In genomic region chr15:31023841-31024240, GRCh38 we compare ENCODE assay signal across 21 cellular contexts. TPM values are rescaled to one million over a fixed set of nuclear protein-coding genes. Genes with fewer than 3 reads are reported as not detected.
DNase-seq lines count a peak whose midpoint lies in the region; ATAC-seq and TF ChIP-seq lines count a peak whose summit lies in the region.
"Had no signal": no experiment of that assay in that cellular context is flagged by ENCODE, and none has a peak within 500 bp of the region (broad histone marks: within the 10 kb centered on the region; RNA-seq: fewer than 3 reads in every experiment).

No MANE protein-coding gene starts in this region.

- peak overlapping the region; percentile 28; the same call in 1 of the 2 replicates for H3K56ac ChIP-seq in IMR-90 (ENCODE audit: extremely low read depth, insufficient read depth, low read length)

- H2BK15ac ChIP-seq in IMR-90 (ENCODE audit: low read depth, low read length), result peak overlapping the region; percentile 93; the same call in 2 of the 3 replicates

- peak overlapping the region; percentile 90; the same call in 1 of the 2 replicates for H3K18ac ChIP-seq in IMR-90 (ENCODE audit: low read depth, low read length)

- dilution Hi-C loops in IMR-90 (cut with HindIII; ENCODE audit: low sequenced_read_pairs, unreplicated experiment), result no loop called here

- no peaks in the 10 kb centered on the region for H3K79me2 ChIP-seq in ACC112 (ENCODE audit: control insufficient read depth, insufficient read depth, low read length, unreplicated experiment)

- no peak for TF ChIP-seq POLR2A in IMR-90 (IDR thresholded peaks at IDR 0.05; ENCODE audit: low read depth, low read length)

- no peaks in the 10 kb centered on the region for H3K36me3 Mint-ChIP-seq in mesothelial cell of epicardium
- H3K36me3 Mint-ChIP-seq: CD8-positive, alpha-beta T cell had no signal

- H3K27me3 Mint-ChIP-seq in mesothelial cell of epicardium (ENCODE audit: low read depth), result no peaks in the 10 kb centered on the region

- peak overlapping the region; percentile 98 for H3K14ac ChIP-seq in IMR-90 (replicated peaks; ENCODE audit: low read depth, low read length)

- peaks cover 26% of the 10 kb centered on the region for H3K4me1 Mint-ChIP-seq in mesothelial cell of epicardium

- CTCF ChIA-PET in IMR-90 (lab: Yijun Ruan, JAX), result interaction anchor here (0.8 to 2.0 kb wide), 2 partner anchors 10 to 105 kb away, joined by 5 read pairs; no protein-coding TSS in a partner anchor

- peak overlapping the region; percentile 92 for H4K91ac ChIP-seq in IMR-90 (ENCODE audit: insufficient read depth, low read depth, low read length)

- no peak for TF ChIP-seq RAD21 in IMR-90 (IDR thresholded peaks at IDR 0.05; ENCODE audit: low read length)

- H3K9me3 Mint-ChIP-seq in mesothelial cell of epicardium, result no peaks in the 10 kb centered on the region
- H3K9me3 Mint-ChIP-seq: activated T-helper 2 cell treated with anti-CD3 and anti-CD28 coated beads, Interferon-gamma antibody, Interleukin-2, Interleukin-4, amounts not matched to agents 10 μg/mL and 5 μg/mL and 100 μg/mL, durations not matched to agents 14 hours and 24 hours and 36 hours; CD8-positive, alpha-beta T cell had no signal

- H2BK120ac ChIP-seq in IMR-90 (ENCODE audit: low read depth, low read length), result peak overlapping the region; percentile 97

- POLR2A ChIA-PET in IMR-90 (lab: Charles Lee; ENCODE audit: unreplicated experiment), result interaction anchor here (1.5 kb wide), 1 partner anchor 32 kb away, joined by 4 read pairs; the partner anchor contains the start of gene MTMR10

- intact Hi-C loops in IMR-90 (cut with micrococcal nuclease), result loop anchor here (1.0 kb wide), 1 partner anchor 9 kb away; no protein-coding TSS in a partner anchor

- DNase-seq in IMR-90, result peak; percentile 56
- peak; percentile 90 for DNase-seq in epithelial cell of esophagus (ENCODE audit: low read depth)
- no peak for DNase-seq in mesothelial cell of epicardium (ENCODE audit: low spot score in 2 of 2, unreplicated experiment in 2 of 2)
- no peak for DNase-seq in ecto neural progenitor cell (ENCODE audit: low spot score)
- DNase-seq in NCI-H510A treated with DMSO at 0.1 percent for 48 hours (lab: John Stamatoyannopoulos, UW), result no peak
- no peak for DNase-seq in NCI-H1105 treated with DMSO at 0.1 percent for 48 hours (lab: John Stamatoyannopoulos, UW)
- DNase-seq in activated CD8-positive, alpha-beta memory T cell treated with anti-CD3 and anti-CD28 coated beads, Interleukin-2, amount 50 U/mL, for 4 hours, result no peak
- DNase-seq: activated CD4-positive, alpha-beta T cell treated with anti-CD3 and anti-CD28 coated beads for 1 hour; CD8-positive, alpha-beta T cell; DMS79; effector memory CD4-positive, alpha-beta T cell; NCI-H187 treated with DMSO at 0.1 percent for 48 hours; NCI-H524 treated with DMSO at 0.1 percent for 48 hours; right cardiac atrium; stimulated activated naive CD8-positive, alpha-beta T cell treated with anti-CD3 and anti-CD28 coated beads, Interleukin-15, Interleukin-2, amounts not matched to agents 100 U/mL and 50 U/mL, for 24 hours; T-helper 9 cell; transverse colon had no signal

- H2AK5ac ChIP-seq in IMR-90 (ENCODE audit: low read depth, low read length), result peak overlapping the region; percentile 97

- no peaks in the 10 kb centered on the region for H3K36me3 ChIP-seq in ACC112 (ENCODE audit: insufficient read depth, low read length)
- H3K36me3 ChIP-seq in IMR-90 (ENCODE audit: control insufficient read depth, insufficient read depth, low read length), result no peaks in the 10 kb centered on the region
- H3K36me3 ChIP-seq: neutrophil, SJCRH30, transverse colon had no signal

- peak overlapping the region; percentile 84 for H2AK9ac ChIP-seq in IMR-90 (replicated peaks; ENCODE audit: low read depth, low read length, poor library complexity)

- H3K4me3 ChIP-seq in ACC112 (ENCODE audit: low read depth, low read length) (no peak overlapping the region), IMR-90 (ENCODE audit: insufficient read depth, low read depth, low read length) (no peak overlapping the region), epithelial cell of esophagus (ENCODE audit: low read length) (no peak overlapping the region)
- H3K4me3 ChIP-seq: SJCRH30, transverse colon had no signal

- H3K9me3 ChIP-seq in IMR-90 (ENCODE audit: control insufficient read depth, insufficient read depth, low read length), result no peaks in the 10 kb centered on the region
- H3K9me3 ChIP-seq: neutrophil, SJCRH30, transverse colon had no signal

- ATAC-seq in IMR-90 (ENCODE audit: low read depth), result no peak
- ATAC-seq: CD8-positive, alpha-beta T cell; stimulated activated naive CD8-positive, alpha-beta T cell treated with anti-CD3 and anti-CD28 coated beads, Interleukin-15, Interleukin-2, amounts not matched to agents 100 U/mL and 50 U/mL, for 24 hours had no signal

- peak overlapping the region; percentile 64 for H3K27ac ChIP-seq in ACC112 (ENCODE audit: low read depth, low read length)
- H3K27ac ChIP-seq in IMR-90 (ENCODE audit: insufficient read depth, low read length), result peak overlapping the region; percentile 61
- H3K27ac ChIP-seq: neutrophil, SJCRH30, transverse colon had no signal

- peaks cover 0 to 8% of the 10 kb centered on the region in 2 experiments; a peak in 1 of 4 replicates for H3K79me1 ChIP-seq in IMR-90 (ENCODE audit: low read depth in 1 of 2, low read length in 2 of 2)

- no peaks in the 10 kb centered on the region for H3K27me3 ChIP-seq in ACC112 (ENCODE audit: insufficient read depth, low read length)
- H3K27me3 ChIP-seq in IMR-90 (ENCODE audit: control insufficient read depth, insufficient read depth, low read length), result no peaks in the 10 kb centered on the region
- H3K27me3 ChIP-seq: SJCRH30, transverse colon had no signal

- BruUV-seq in IMR-90 (replicated peaks; lab: Mats Ljungman, UMichigan), result no TSS peak

- H3K27ac Mint-ChIP-seq in mesothelial cell of epicardium, result peak overlapping the region; percentile 93
- H3K27ac Mint-ChIP-seq: activated T-helper 2 cell treated with anti-CD3 and anti-CD28 coated beads, Interferon-gamma antibody, Interleukin-2, Interleukin-4, amounts not matched to agents 10 μg/mL and 5 μg/mL and 100 μg/mL, durations not matched to agents 14 hours and 24 hours and 36 hours; CD8-positive, alpha-beta T cell had no signal

- TF ChIP-seq CTCF in IMR-90 (conservative IDR thresholded peaks at IDR 0.05; ENCODE audit: low read depth, low read length), result no peak
- TF ChIP-seq CTCF in epithelial cell of esophagus (IDR thresholded peaks at IDR 0.05; ENCODE audit: insufficient read depth, low read depth, low read length, missing control alignments), result no peak
- no peak for TF ChIP-seq CTCF in mesothelial cell of epicardium (IDR thresholded peaks at IDR 0.05; ENCODE audit: unreplicated experiment)

- H3K4ac ChIP-seq in IMR-90 (ENCODE audit: low read depth, low read length), result peak overlapping the region; percentile 95

- in situ Hi-C loops in IMR-90 (cut with MboI; ENCODE audit: low sequenced_read_pairs), result no loop called here

- H3K9me1 ChIP-seq in IMR-90 (ENCODE audit: insufficient read depth, low read length), result peaks cover 20% of the 10 kb centered on the region

- no CpG with 5 or more reads among the region's 5 CpGs for WGBS in IMR-90 (ENCODE audit: extremely low coverage in 2 of 2, insufficient read length in 1 of 2), 2 experiments

- no peak overlapping the region for H3K4me3 Mint-ChIP-seq in mesothelial cell of epicardium
- H3K4me3 Mint-ChIP-seq: CD8-positive, alpha-beta T cell had no signal

- H4K20me1 ChIP-seq in IMR-90 (ENCODE audit: insufficient read depth, low read length), result no peaks in the 10 kb centered on the region

- H3K4me2 ChIP-seq in IMR-90 (ENCODE audit: low read depth, low read length), result peak overlapping the region; percentile 65; the same call in 1 of the 2 replicates

- peak overlapping the region; percentile 95 for H2BK5ac ChIP-seq in IMR-90 (ENCODE audit: low read depth, low read length, poor library complexity, severe bottlenecking)

- H3K23ac ChIP-seq in IMR-90 (ENCODE audit: low read depth, low read length), result peak overlapping the region; percentile 90

- peak overlapping the region; percentile 96 for H2BK20ac ChIP-seq in IMR-90 (ENCODE audit: low read depth, low read length)

- H2AFZ ChIP-seq in ACC112 (ENCODE audit: low read length, unreplicated experiment) (peak overlapping the region; percentile 10), IMR-90 (replicated peaks; ENCODE audit: low read length, poor library complexity) (peak overlapping the region; percentile 92)

- peaks cover 25% of the 10 kb centered on the region for H3K4me1 ChIP-seq in ACC112 (ENCODE audit: control insufficient read depth, insufficient read depth, low read length, unreplicated experiment)
- peaks cover 16% of the 10 kb centered on the region for H3K4me1 ChIP-seq in IMR-90 (ENCODE audit: control insufficient read depth, insufficient read depth, low read length)

- H4K8ac ChIP-seq in IMR-90 (ENCODE audit: low read depth in 2 of 2, low read length in 2 of 2), result peak overlapping the region; percentile 54 to 91

- peak overlapping the region; percentile 79 for H4K5ac ChIP-seq in IMR-90 (ENCODE audit: low read depth, low read length)

- H3K9ac ChIP-seq in IMR-90 (ENCODE audit: low read depth, low read length), result no peak overlapping the region

TF ChIP-seq in IMR-90, 13 proteins besides CTCF, POLR2A, EP300 and RAD21 (continues in another document):
- TF ChIP-seq CEBPB (IDR thresholded peaks at IDR 0.05; ENCODE audit: low read depth, low read length), result no peak
- TF ChIP-seq ELK1 (IDR thresholded peaks at IDR 0.05; ENCODE audit: borderline replicate concordance, low read depth, low read length), result no peak
- no peak for TF ChIP-seq MAZ (IDR thresholded peaks at IDR 0.05; ENCODE audit: borderline replicate concordance, low read depth, low read length)

RNA-seq across cellular contexts. Expression of gene MTMR10, which starts 32.4 kb away (rescaled TPM):
- 13.8 and 22.5 TPM in 2 replicates for total RNA-seq in IMR-90 (2012; rRNA removed)
- polyA plus RNA-seq in IMR-90 (2012; rRNA removed), result 9.9 and 11.2 TPM in 2 replicates
- 2.9 TPM in 2 replicates for polyA plus RNA-seq in IMR-90 (2012; cell fraction: cytosol; rRNA removed)
- 8.4 and 35.3 TPM in 2 replicates for polyA plus RNA-seq in IMR-90 (2012; cell fraction: nucleus; rRNA removed; ENCODE audit: low replicate concordance)
- total RNA-seq in mesothelial cell of epicardium, result 22.3 to 24.7 TPM (median 23.6 TPM) in 3 replicates

Comparison
In these comparisons a context has a peak if more than half of its experiments do, and no peak if none do; other contexts are left out.
1. DNase-seq: peak in IMR-90 (single experiment) and epithelial cell of esophagus (single experiment); none in mesothelial cell of epicardium (0 of 2), ecto neural progenitor cell (single experiment), NCI-H510A treated with DMSO at 0.1 percent for 48 hours (single experiment), NCI-H1105 treated with DMSO at 0.1 percent for 48 hours (single experiment) and activated CD8-positive, alpha-beta memory T cell treated with anti-CD3 and anti-CD28 coated beads, Interleukin-2, amount 50 U/mL, for 4 hours (single experiment).